17 cellular contexts compared by ENCODE assay signal in the genomic region with DNA sequence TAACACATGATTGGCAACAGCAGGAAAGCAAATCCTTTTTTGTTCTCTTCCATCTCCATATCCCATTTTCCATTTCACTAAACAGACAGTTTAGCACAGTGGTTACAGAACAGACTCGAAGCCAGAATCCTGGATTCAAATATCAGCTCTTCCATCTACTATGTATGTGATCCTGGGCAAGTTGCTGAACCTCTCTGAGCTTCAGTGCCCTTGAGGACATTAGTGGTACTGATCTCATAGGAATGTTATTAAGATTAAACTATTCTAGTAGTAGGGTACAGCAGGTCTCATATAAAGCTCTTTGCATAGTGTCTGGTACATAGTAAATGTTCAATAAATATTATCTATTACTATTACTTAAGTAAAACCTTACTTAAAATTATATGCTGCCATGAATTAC. TPM values are rescaled to one million over a fixed set of nuclear protein-coding genes. Genes with fewer than 3 reads are reported as not detected.
DNase-seq lines count a peak whose midpoint lies in the region; ATAC-seq and TF ChIP-seq lines count a peak whose summit lies in the region.
"Had no signal": no experiment of that assay in that cellular context is flagged by ENCODE, and none has a peak within 500 bp of the region (broad histone marks: within the 10 kb centered on the region; RNA-seq: fewer than 3 reads in every experiment).

No MANE protein-coding gene starts in this region.

- CTCF ChIA-PET in activated CD8-positive, alpha-beta T cell treated with anti-CD3 and anti-CD28 coated beads for 36 hours (lab: Charles Lee), result interaction anchor here (1.0 kb wide), 1 partner anchor 73 kb away, joined by 4 read pairs; no protein-coding TSS in a partner anchor
- CTCF ChIA-PET in activated CD8-positive, alpha-beta T cell treated with anti-CD3 and anti-CD28 coated beads, Interleukin-2, amount 10 ng/mL, durations not matched to agents 7 days and 5 days (lab: Charles Lee), result interaction anchor here (0.8 to 1.6 kb wide), 2 partner anchors 9 to 73 kb away, joined by 3 to 5 read pairs; no protein-coding TSS in a partner anchor

- H3K36me3 Mint-ChIP-seq in activated CD8-positive, alpha-beta T cell treated with anti-CD3 and anti-CD28 coated beads for 36 hours (ENCODE audit: low read depth), result peaks cover 19% of the 10 kb centered on the region
- H3K36me3 Mint-ChIP-seq in activated CD8-positive, alpha-beta T cell treated with anti-CD3 and anti-CD28 coated beads, Interleukin-2, amount 10 ng/mL, durations not matched to agents 7 days and 5 days (ENCODE audit: low read depth), result peaks cover 20% of the 10 kb centered on the region

- no peak for DNase-seq in activated CD8-positive, alpha-beta T cell treated with anti-CD3 and anti-CD28 coated beads for 36 hours
- no peak for DNase-seq in activated CD8-positive, alpha-beta T cell treated with anti-CD3 and anti-CD28 coated beads, Interleukin-2, amount 10 ng/mL, durations not matched to agents 7 days and 5 days
- DNase-seq in cardiac fibroblast (ENCODE audit: low read depth in 2 of 2) (no peak), NCI-H510A (lab: John Stamatoyannopoulos, UW) (no peak), left lobe of liver (ENCODE audit: low spot score) (no peak), middle frontal gyrus (ENCODE audit: extremely low spot score, low spot score) (no peak)
- no peak for DNase-seq in activated naive CD4-positive, alpha-beta T cell (lab: John Stamatoyannopoulos, UW)
- DNase-seq: 8988T, HCEC 1CT, KG1, NCI-H1105 treated with DMSO at 0.1 percent for 48 hours, NCI-H187 treated with DMSO at 0.1 percent for 48 hours, NCI-H69, RPMI8226, SIG-M5, T-helper 2 cell had no signal

- POLR2A ChIA-PET in activated CD8-positive, alpha-beta T cell treated with anti-CD3 and anti-CD28 coated beads for 36 hours (lab: Charles Lee), result no interaction called here
- POLR2A ChIA-PET in activated CD8-positive, alpha-beta T cell treated with anti-CD3 and anti-CD28 coated beads, Interleukin-2, amount 10 ng/mL, durations not matched to agents 7 days and 5 days (lab: Charles Lee), result no interaction called here

- no peak for ATAC-seq in activated CD8-positive, alpha-beta T cell treated with anti-CD3 and anti-CD28 coated beads for 36 hours
- no peak for ATAC-seq in activated CD8-positive, alpha-beta T cell treated with anti-CD3 and anti-CD28 coated beads, Interleukin-2, amount 10 ng/mL, durations not matched to agents 7 days and 5 days
- ATAC-seq in HG03354 (IDR thresholded peaks at IDR 0.05; ENCODE audit: poor library complexity, severe bottlenecking, unreplicated experiment), result peak; percentile 68
- ATAC-seq in left lobe of liver, result no peak

- no peaks in the 10 kb centered on the region for H3K9me3 Mint-ChIP-seq in activated CD8-positive, alpha-beta T cell treated with anti-CD3 and anti-CD28 coated beads for 36 hours
- no peaks in the 10 kb centered on the region for H3K9me3 Mint-ChIP-seq in activated CD8-positive, alpha-beta T cell treated with anti-CD3 and anti-CD28 coated beads, Interleukin-2, amount 10 ng/mL, durations not matched to agents 7 days and 5 days (ENCODE audit: insufficient read depth)

- no peak overlapping the region for H3K27ac Mint-ChIP-seq in activated CD8-positive, alpha-beta T cell treated with anti-CD3 and anti-CD28 coated beads for 36 hours
- no peak overlapping the region for H3K27ac Mint-ChIP-seq in activated CD8-positive, alpha-beta T cell treated with anti-CD3 and anti-CD28 coated beads, Interleukin-2, amount 10 ng/mL, durations not matched to agents 7 days and 5 days

- H3K4me3 ChIP-seq in cardiac fibroblast (replicated peaks in 1 of 2; ENCODE audit: low read depth in 2 of 2, low read length in 2 of 2), result no peak overlapping the region

- peak; percentile 32 for TF ChIP-seq CTCF in activated CD8-positive, alpha-beta T cell treated with anti-CD3 and anti-CD28 coated beads for 36 hours (IDR thresholded peaks at IDR 0.05)
- peak; percentile 2 for TF ChIP-seq CTCF in cardiac fibroblast (IDR thresholded peaks at IDR 0.05; ENCODE audit: low read depth, low read length)

- H3K4me1 Mint-ChIP-seq in activated CD8-positive, alpha-beta T cell treated with anti-CD3 and anti-CD28 coated beads for 36 hours (ENCODE audit: low read depth), result no peaks in the 10 kb centered on the region
- H3K4me1 Mint-ChIP-seq in activated CD8-positive, alpha-beta T cell treated with anti-CD3 and anti-CD28 coated beads, Interleukin-2, amount 10 ng/mL, durations not matched to agents 7 days and 5 days (ENCODE audit: low read depth), result no peaks in the 10 kb centered on the region

- no peaks in the 10 kb centered on the region for H3K27me3 Mint-ChIP-seq in activated CD8-positive, alpha-beta T cell treated with anti-CD3 and anti-CD28 coated beads for 36 hours
- H3K27me3 Mint-ChIP-seq in activated CD8-positive, alpha-beta T cell treated with anti-CD3 and anti-CD28 coated beads, Interleukin-2, amount 10 ng/mL, durations not matched to agents 7 days and 5 days (ENCODE audit: low read depth), result no peaks in the 10 kb centered on the region

- intact Hi-C loops in activated CD8-positive, alpha-beta T cell treated with anti-CD3 and anti-CD28 coated beads for 36 hours (cut with micrococcal nuclease), result no loop called here

- H3K4me3 Mint-ChIP-seq in activated CD8-positive, alpha-beta T cell treated with anti-CD3 and anti-CD28 coated beads for 36 hours, result no peak overlapping the region
- no peak overlapping the region for H3K4me3 Mint-ChIP-seq in activated CD8-positive, alpha-beta T cell treated with anti-CD3 and anti-CD28 coated beads, Interleukin-2, amount 10 ng/mL, durations not matched to agents 7 days and 5 days

RNA-seq across cellular contexts. Expression of a gene that starts 13.8 kb away (rescaled TPM):
- total RNA-seq in activated CD8-positive, alpha-beta T cell treated with anti-CD3 and anti-CD28 coated beads for 36 hours, result not detected
- under 1 TPM; 0.18 to 0.50 TPM for total RNA-seq in activated CD8-positive, alpha-beta T cell treated with anti-CD3 and anti-CD28 coated beads, Interleukin-2, amount 10 ng/mL, durations not matched to agents 7 days and 5 days
- total RNA-seq in left lobe of liver, result not detected

RNA-seq across cellular contexts. Expression of a gene that starts 28.1 kb away (rescaled TPM):
- total RNA-seq in activated CD8-positive, alpha-beta T cell treated with anti-CD3 and anti-CD28 coated beads for 36 hours, result 10 to 100 TPM; 18.4 to 19.0 TPM
- total RNA-seq in activated CD8-positive, alpha-beta T cell treated with anti-CD3 and anti-CD28 coated beads, Interleukin-2, amount 10 ng/mL, durations not matched to agents 7 days and 5 days, result 10 to 100 TPM in 1 of 2 experiments, 1 to 10 TPM in 1; 10.0 to 12.8 TPM
- 2.2 TPM for total RNA-seq in left lobe of liver

RNA-seq across cellular contexts. Expression of a gene that starts 56.2 kb away (rescaled TPM):
- total RNA-seq in activated CD8-positive, alpha-beta T cell treated with anti-CD3 and anti-CD28 coated beads for 36 hours, result 10 to 100 TPM; 43.1 to 44.1 TPM
- total RNA-seq in activated CD8-positive, alpha-beta T cell treated with anti-CD3 and anti-CD28 coated beads, Interleukin-2, amount 10 ng/mL, durations not matched to agents 7 days and 5 days, result 10 to 100 TPM; 47.4 to 56.2 TPM
- total RNA-seq in left lobe of liver, result 89.7 TPM
